Comparison of ENCODE assay signal across 8 cellular contexts in the genomic region with DNA sequence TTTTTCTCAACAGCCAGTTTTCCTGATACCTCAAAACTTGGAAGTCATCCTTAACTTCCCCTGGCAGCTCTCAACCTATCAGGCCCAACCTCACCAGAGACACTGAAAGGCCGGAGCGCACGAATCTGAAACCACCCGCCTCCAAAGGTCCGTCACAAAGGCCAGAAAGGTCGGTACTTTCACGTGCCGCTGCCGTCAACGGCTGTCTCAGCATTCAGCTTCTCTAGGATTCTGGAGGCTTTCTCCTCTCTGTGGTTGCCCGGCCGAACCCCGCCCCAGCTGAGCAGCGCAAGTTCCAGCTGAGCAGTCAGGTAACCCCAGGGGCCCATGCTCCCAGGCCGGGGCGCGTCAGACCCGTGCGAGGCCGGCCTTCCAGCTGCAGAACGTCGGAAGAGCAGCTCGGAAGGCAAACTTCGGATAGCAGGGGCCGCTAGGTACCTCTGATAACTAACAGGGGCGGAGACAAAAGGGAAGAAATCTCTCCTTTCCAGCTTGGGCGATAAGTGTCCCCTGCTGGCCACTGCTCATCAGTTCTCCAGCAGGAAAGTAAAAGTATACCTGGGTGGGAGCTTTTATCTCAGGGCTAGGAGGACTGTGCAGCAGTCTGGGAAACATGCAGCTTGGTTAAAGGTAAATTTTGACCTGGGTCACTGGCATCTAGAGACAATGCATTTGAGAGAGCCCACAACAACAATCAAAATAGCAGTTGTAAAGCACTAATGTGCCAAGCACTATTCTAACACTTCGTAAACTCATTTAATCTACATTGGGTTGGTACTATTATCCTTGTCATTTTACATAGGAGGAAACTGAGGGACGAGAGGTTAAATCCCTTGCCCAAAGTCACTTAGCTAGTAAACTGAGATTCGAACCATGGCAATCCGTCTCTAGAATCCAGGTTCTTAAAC. TPM values are rescaled to one million over a fixed set of nuclear protein-coding genes. Genes with fewer than 3 reads are reported as not detected.
DNase-seq lines count a peak whose midpoint lies in the region; ATAC-seq and TF ChIP-seq lines count a peak whose summit lies in the region.

No MANE protein-coding gene starts in this region.

- H3K4me2 ChIP-seq in SU-DHL-6 (ENCODE audit: low read depth, low read length, poor library complexity, severe bottlenecking) = peak overlapping the region; percentile 56

- H3K27me3 ChIP-seq in SU-DHL-6 (ENCODE audit: low read length) = no peaks in the 10 kb centered on the region

- H3K36me3 ChIP-seq in SU-DHL-6 (ENCODE audit: low read length) = peaks cover 6% of the 10 kb centered on the region; the same call in 1 of the 2 replicates

- peak; percentile 85 for ATAC-seq in GM21367 (IDR thresholded peaks at IDR 0.05; ENCODE audit: unreplicated experiment)

- H4K20me1 ChIP-seq in SU-DHL-6 (ENCODE audit: low read depth, low read length) = no peaks in the 10 kb centered on the region

- H3K36me3 Mint-ChIP-seq in chondrocyte (ENCODE audit: low read depth) = peaks cover 29% of the 10 kb centered on the region

- H3K27ac ChIP-seq in SU-DHL-6 (ENCODE audit: low read depth, low read length) (no peak overlapping the region), skin epidermis (peak overlapping the region in 9 of 21 experiments; percentile 18 to 69 (median 46))

- H3K4me3 ChIP-seq in SU-DHL-6 (ENCODE audit: insufficient read depth, low read length, poor library complexity, severe bottlenecking) = peak overlapping the region; percentile 40
- peak overlapping the region; percentile 19 to 46 (median 30) for H3K4me3 ChIP-seq in skin epidermis

- no peaks in the 10 kb centered on the region for H3K27me3 Mint-ChIP-seq in chondrocyte (ENCODE audit: low read depth)

- peak overlapping the region; percentile 81 for H2AFZ ChIP-seq in SU-DHL-6 (ENCODE audit: low read depth, low read length, severe bottlenecking)

- H3K4me3 Mint-ChIP-seq in chondrocyte (ENCODE audit: unreplicated experiment) = peak overlapping the region; percentile 68

- peaks cover 7% of the 10 kb centered on the region for H3K9me3 Mint-ChIP-seq in chondrocyte (ENCODE audit: low read depth)

- DNase-seq in DMS79 (lab: John Stamatoyannopoulos, UW) = peak; percentile 69
- peak; percentile 90 for DNase-seq in HT-29 (ENCODE audit: low spot score)
- DNase-seq in chondrocyte (ENCODE audit: low spot score) = peak; percentile 91
- DNase-seq in islet precursor cell = peak; percentile 93
- no peak for DNase-seq in NCI-H1048 (lab: John Stamatoyannopoulos, UW)

- H3K9me2 ChIP-seq in SU-DHL-6 (replicated peaks; ENCODE audit: insufficient read depth, low read length) = no peaks in the 10 kb centered on the region

- H3K79me2 ChIP-seq in SU-DHL-6 (ENCODE audit: insufficient read depth, low read length) = no peaks in the 10 kb centered on the region

- 0 out of 2 replicates have a peak, but pooled peaks cover 5% of the 10 kb centered on the region for H3F3A ChIP-seq in SU-DHL-6 (ENCODE audit: insufficient read depth)

- H3K9ac ChIP-seq in SU-DHL-6 (ENCODE audit: low read length) = peak overlapping the region; percentile 39

- H3K27ac Mint-ChIP-seq in chondrocyte (ENCODE audit: unreplicated experiment) = peak overlapping the region; percentile 77

- peak; percentile 25 for TF ChIP-seq CTCF in SU-DHL-6 (IDR thresholded peaks at IDR 0.05; ENCODE audit: insufficient read depth, low read length, poor library complexity, severe bottlenecking)
- TF ChIP-seq CTCF in chondrocyte (IDR thresholded peaks at IDR 0.05) = peak; percentile 71

- H3K9me3 ChIP-seq in SU-DHL-6 (ENCODE audit: insufficient read depth, low read length) = peaks cover 5% of the 10 kb centered on the region; the same call in 1 of the 2 replicates

- peaks cover 9% of the 10 kb centered on the region for H3K4me1 Mint-ChIP-seq in chondrocyte (ENCODE audit: low read depth)

RNA-seq across cellular contexts. Expression of gene ZSCAN12, which starts 16.1 kb away (rescaled TPM):
- total RNA-seq in HT-29 (2014; rRNA removed; shearing (Covaris generic)) = 2.1 TPM in 2 replicates
- 3.7 to 5.1 TPM (median 4.1 TPM) in 3 replicates for total RNA-seq in chondrocyte

RNA-seq across cellular contexts. Expression of gene ZKSCAN3, which starts 33.7 kb away (rescaled TPM):
- total RNA-seq in HT-29 (2014; rRNA removed; shearing (Covaris generic)) = 0.53 and 0.60 TPM in 2 replicates
- 4.9 to 7.8 TPM (median 5.5 TPM) in 3 replicates for total RNA-seq in chondrocyte

RNA-seq across cellular contexts. Expression of gene ZSCAN31, which starts 47.5 kb away (rescaled TPM):
- total RNA-seq in HT-29 (2014; rRNA removed; shearing (Covaris generic)) = 3.1 and 6.4 TPM in 2 replicates
- 1.8 to 2.6 TPM (median 2.0 TPM) in 3 replicates for total RNA-seq in chondrocyte

RNA-seq across cellular contexts. Expression of gene ZSCAN23, which starts 59.8 kb away (rescaled TPM):
- total RNA-seq in HT-29 (2014; rRNA removed; shearing (Covaris generic)) = 0.64 and 1.1 TPM in 2 replicates
- total RNA-seq in chondrocyte = 2.1 to 3.5 TPM (median 3.3 TPM) in 3 replicates
